ENCODE assay signal across 33 cellular contexts in genomic region chr6:70277480-70277879, GRCh38. TPM values are rescaled to one million over a fixed set of nuclear protein-coding genes. Genes with fewer than 3 reads are reported as not detected.
A peak's percentile ranks its signal among the peaks of the same experiment; 100 is the strongest.
DNase-seq lines count a peak whose midpoint lies in the region; ATAC-seq, FAIRE-seq and TF ChIP-seq lines count a peak whose summit lies in the region.
"Had no signal": no experiment of that assay in that cellular context is flagged by ENCODE, and none has a peak within 500 bp of the region (broad histone marks: within the 10 kb centered on the region; RNA-seq: fewer than 3 reads in every experiment).

No MANE protein-coding gene starts in this region.

- CTCF ChIA-PET in SK-N-SH (lab: Yijun Ruan, JAX), result interaction anchor here (1.3 to 1.8 kb wide), 4 partner anchors 32 to 92 kb away, joined by 3 to 5 read pairs (median 4); no protein-coding TSS in a partner anchor

- 29% methylated on average over 2 of the region's 2 CpGs for WGBS in SK-N-SH (ENCODE audit: low lambda C conversion rate)

- no peaks in the 10 kb centered on the region for H3K9me2 ChIP-seq in SK-N-SH

- peaks cover 3% of the 10 kb centered on the region for H3K9me3 Mint-ChIP-seq in natural killer cell treated with Interleukin-12 subunit alpha and Interleukin-12 subunit beta and Interleukin-15 and Interleukin-18, amount 100 ng/mL, for 72 hours
- H3K9me3 Mint-ChIP-seq: activated naive CD4-positive, alpha-beta T cell treated with anti-CD3 and anti-CD28 coated beads, Interleukin-2, amount 50 U/mL, for 24 hours had no signal

- no peaks in the 10 kb centered on the region for H3K4me1 Mint-ChIP-seq in natural killer cell treated with Interleukin-12 subunit alpha and Interleukin-12 subunit beta and Interleukin-15 and Interleukin-18, amount 100 ng/mL, for 72 hours (ENCODE audit: low read depth in 2 of 2)
- H3K4me1 Mint-ChIP-seq: activated naive CD4-positive, alpha-beta T cell treated with anti-CD3 and anti-CD28 coated beads, Interleukin-2, amount 50 U/mL, for 24 hours had no signal

- DNase-seq in SK-N-SH (no peak), bronchial epithelial cell (ENCODE audit: low read depth) (peak; percentile 42), left ventricle myocardium inferior (no peak), superior temporal gyrus (ENCODE audit: extremely low spot score) (peak; percentile 42)
- no peak for DNase-seq in natural killer cell treated with Interleukin-12 subunit alpha and Interleukin-12 subunit beta and Interleukin-15 and Interleukin-18, amount 100 ng/mL, for 72 hours (ENCODE audit: low spot score)
- no peak for DNase-seq in activated effector memory CD4-positive, alpha-beta T cell treated with anti-CD3 and anti-CD28 coated beads, Interleukin-2, amount 50 U/mL, for 16 hours
- DNase-seq: 8988T; activated CD4-positive, CD25-positive, alpha-beta regulatory T cell; activated CD8-positive, alpha-beta T cell treated with anti-CD3 and anti-CD28 coated beads, Interleukin-2, amount 10 ng/mL, durations not matched to agents 7 days and 5 days; activated T-cell treated with anti-CD3 and anti-CD28 coated beads, Interleukin-2, amount 50 U/mL, for 48 hours; brain microvascular endothelial cell; dorsolateral prefrontal cortex; erythroblast; H7; head of caudate nucleus; lower lobe of right lung; MG63; NCI-H146; NCI-H82; PC-9; stimulated activated CD4-positive, alpha-beta T cell treated with anti-CD3 and anti-CD28 coated beads, Interleukin-1b, Interleukin-23, amount 100 ng/mL, for 48 hours; stimulated activated naive CD4-positive, alpha-beta T cell treated with Interleukin-2 at 50 U/mL for 16 hours; T1000; transverse colon had no signal

- H3K36me3 ChIP-seq in SK-N-SH (replicated peaks in 1 of 2; ENCODE audit: control insufficient read depth in 1 of 2, insufficient read depth in 2 of 2, low read length in 1 of 2) (no peaks in the 10 kb centered on the region), bronchial epithelial cell (ENCODE audit: control insufficient read depth, insufficient read depth, low read length) (no peaks in the 10 kb centered on the region), left ventricle myocardium inferior (no peaks in the 10 kb centered on the region)
- H3K36me3 ChIP-seq: BLaER1, brain microvascular endothelial cell, lower lobe of right lung, MG63, transverse colon had no signal

- no peak for ATAC-seq in SK-N-SH treated with all-trans-retinoic acid at 6 μM for 48 hours
- no peak for ATAC-seq in GM19395 (IDR thresholded peaks at IDR 0.05; ENCODE audit: unreplicated experiment)
- no peak for ATAC-seq in natural killer cell treated with Interleukin-12 subunit alpha and Interleukin-12 subunit beta and Interleukin-15 and Interleukin-18, amount 100 ng/mL, for 72 hours
- ATAC-seq: activated CD8-positive, alpha-beta T cell treated with anti-CD3 and anti-CD28 coated beads, Interleukin-2, amount 10 ng/mL, durations not matched to agents 7 days and 5 days; GM12878; HepG2; lower lobe of right lung; sciatic nerve had no signal

- no peak overlapping the region for H3K27ac ChIP-seq in SK-N-SH (ENCODE audit: low read depth in 2 of 2, low read length in 1 of 2)
- peak overlapping the region; percentile 43 for H3K27ac ChIP-seq in left ventricle myocardium inferior (replicated peaks)
- H3K27ac ChIP-seq: BLaER1, brain microvascular endothelial cell, dorsolateral prefrontal cortex, lower lobe of right lung, PC-9, transverse colon had no signal

- H3K36me3 Mint-ChIP-seq in natural killer cell treated with Interleukin-12 subunit alpha and Interleukin-12 subunit beta and Interleukin-15 and Interleukin-18, amount 100 ng/mL, for 72 hours, result no peaks in the 10 kb centered on the region
- H3K36me3 Mint-ChIP-seq: activated naive CD4-positive, alpha-beta T cell treated with anti-CD3 and anti-CD28 coated beads, Interleukin-2, amount 50 U/mL, for 24 hours had no signal

- no peak overlapping the region for H2AFZ ChIP-seq in SK-N-SH (ENCODE audit: low read depth)
- H2AFZ ChIP-seq: PC-9 had no signal

- no peaks in the 10 kb centered on the region for H4K20me1 ChIP-seq in SK-N-SH (ENCODE audit: insufficient read depth)
- H4K20me1 ChIP-seq: BLaER1 had no signal

- intact Hi-C loops in left ventricle myocardium inferior (cut with micrococcal nuclease), result no loop called here

- no peak for TF ChIP-seq EP300 in SK-N-SH (IDR thresholded peaks at IDR 0.05; ENCODE audit: borderline replicate concordance in 1 of 2, low read depth in 1 of 2, low read length in 1 of 2)

- no peak for FAIRE-seq in bronchial epithelial cell (lab: Jason Lieb, UNC)
- FAIRE-seq: D721Med, GM12878, HepG2 had no signal

- no peak overlapping the region for H3K9ac ChIP-seq in SK-N-SH
- H3K9ac ChIP-seq: BLaER1 had no signal

- TF ChIP-seq RAD21 in SK-N-SH (IDR thresholded peaks at IDR 0.05; ENCODE audit: low read length), result no peak

- POLR2A ChIA-PET in SK-N-SH (lab: Yijun Ruan, JAX), result no interaction called here

- H3K4me2 ChIP-seq in SK-N-SH, result no peak overlapping the region
- H3K4me2 ChIP-seq: BLaER1, PC-9 had no signal

- H3K4me3 ChIP-seq in SK-N-SH (ENCODE audit: low read depth in 2 of 2, low read length in 1 of 2) (no peak overlapping the region), bronchial epithelial cell (ENCODE audit: low read depth, low read length) (no peak overlapping the region), left ventricle myocardium inferior (no peak overlapping the region)
- H3K4me3 ChIP-seq: BLaER1, dorsolateral prefrontal cortex, GM12878, lower lobe of right lung, MG63, PC-9, transverse colon had no signal

- H3K9me3 ChIP-seq in SK-N-SH (no peaks in the 10 kb centered on the region), left ventricle myocardium inferior (replicated peaks) (no peaks in the 10 kb centered on the region)
- H3K9me3 ChIP-seq: lower lobe of right lung, MG63 had no signal

- H3K27me3 ChIP-seq in SK-N-SH (ENCODE audit: insufficient read depth), result no peaks in the 10 kb centered on the region
- peaks cover 12% of the 10 kb centered on the region for H3K27me3 ChIP-seq in bronchial epithelial cell (ENCODE audit: control insufficient read depth, insufficient read depth, low read length)
- H3K27me3 ChIP-seq in left ventricle myocardium inferior (ENCODE audit: low read depth), result peaks cover 37% of the 10 kb centered on the region
- H3K27me3 ChIP-seq: BLaER1, MG63 had no signal

- peaks cover 6 to 8% of the 10 kb centered on the region in 2 donors for H3K27me3 Mint-ChIP-seq in natural killer cell treated with Interleukin-12 subunit alpha and Interleukin-12 subunit beta and Interleukin-15 and Interleukin-18, amount 100 ng/mL, for 72 hours

- H3K27ac Mint-ChIP-seq in natural killer cell treated with Interleukin-12 subunit alpha and Interleukin-12 subunit beta and Interleukin-15 and Interleukin-18, amount 100 ng/mL, for 72 hours, result no peak overlapping the region
- H3K27ac Mint-ChIP-seq: activated CD8-positive, alpha-beta T cell treated with anti-CD3 and anti-CD28 coated beads, Interleukin-2, amount 10 ng/mL, durations not matched to agents 7 days and 5 days; activated naive CD4-positive, alpha-beta T cell treated with anti-CD3 and anti-CD28 coated beads, Interleukin-2, amount 50 U/mL, for 24 hours had no signal

- no peaks in the 10 kb centered on the region for H3F3A ChIP-seq in SK-N-SH (replicated peaks; ENCODE audit: insufficient read depth)

- no peak overlapping the region for H3K4me3 Mint-ChIP-seq in natural killer cell treated with Interleukin-12 subunit alpha and Interleukin-12 subunit beta and Interleukin-15 and Interleukin-18, amount 100 ng/mL, for 72 hours
- H3K4me3 Mint-ChIP-seq: activated CD8-positive, alpha-beta T cell treated with anti-CD3 and anti-CD28 coated beads, Interleukin-2, amount 10 ng/mL, durations not matched to agents 7 days and 5 days; activated naive CD4-positive, alpha-beta T cell treated with anti-CD3 and anti-CD28 coated beads, Interleukin-2, amount 50 U/mL, for 24 hours had no signal

- H3K4me1 ChIP-seq in SK-N-SH (ENCODE audit: control insufficient read depth in 1 of 2, insufficient read depth in 2 of 2, low read depth in 1 of 2, low read length in 1 of 2) (no peaks in the 10 kb centered on the region; a peak in 2 of 4 replicates), left ventricle myocardium inferior (peaks cover 11% of the 10 kb centered on the region)
- H3K4me1 ChIP-seq: BLaER1 had no signal

- H3K79me2 ChIP-seq in SK-N-SH (ENCODE audit: insufficient read depth), result no peaks in the 10 kb centered on the region

- no peak for TF ChIP-seq CTCF in SK-N-SH (IDR thresholded peaks at IDR 0.05)
- no peak for TF ChIP-seq CTCF in bronchial epithelial cell (IDR thresholded peaks at IDR 0.05; ENCODE audit: insufficient read depth, low read length, severe bottlenecking)
- TF ChIP-seq CTCF in left ventricle myocardium inferior (IDR thresholded peaks at IDR 0.05; ENCODE audit: borderline replicate concordance), result no peak

TF ChIP-seq in SK-N-SH, 30 proteins besides CTCF, POLR2A, EP300 and RAD21 (continues in another document):
- TF ChIP-seq GABPA (IDR thresholded peaks at IDR 0.05; ENCODE audit: low read depth) (no peak), YY1 (IDR thresholded peaks at IDR 0.05; ENCODE audit: low read depth) (no peak), ELF1 (IDR thresholded peaks at IDR 0.05) (no peak), USF1 (IDR thresholded peaks at IDR 0.05; ENCODE audit: borderline replicate concordance, low read depth) (no peak), POLR2AphosphoS5 (IDR thresholded peaks at IDR 0.05; ENCODE audit: low read depth, low read length) (no peak), CHD2 (IDR thresholded peaks at IDR 0.05; ENCODE audit: low read length, partially characterized antibody) (no peak), RXRA (IDR thresholded peaks at IDR 0.05; ENCODE audit: borderline replicate concordance, low read depth) (no peak), RFX5 (IDR thresholded peaks at IDR 0.05; ENCODE audit: low read length) (no peak), RCOR1 (IDR thresholded peaks at IDR 0.05; ENCODE audit: low read length) (no peak), FOXJ3 (CRISPR knock-in tag; IDR thresholded peaks at IDR 0.05) (no peak), SMC3 (IDR thresholded peaks at IDR 0.05; ENCODE audit: low read depth, low read length) (no peak), SIN3A (IDR thresholded peaks at IDR 0.05; ENCODE audit: borderline replicate concordance, low read depth, low read length) (no peak), FOSL2 (IDR thresholded peaks at IDR 0.05; ENCODE audit: borderline replicate concordance, low read depth) (no peak)

RNA-seq across cellular contexts. Expression of gene COL9A1, which starts 25.4 kb away (rescaled TPM):
- 0.05 TPM in 1 of 2 replicates, not detected in the other for polyA plus RNA-seq in SK-N-SH (2012; rRNA removed)
- 0.05 and 0.07 TPM in 2 replicates for polyA plus RNA-seq in SK-N-SH (2012; cell fraction: cytosol; rRNA removed)
- 0.04 TPM in 1 of 2 replicates, not detected in the other for polyA plus RNA-seq in SK-N-SH (2012; cell fraction: nucleus; rRNA removed)
- total RNA-seq in bronchial epithelial cell (not detected in 2 replicates), left ventricle myocardium inferior (0.08 TPM)
- not detected for total RNA-seq in natural killer cell treated with Interleukin-12 subunit alpha and Interleukin-12 subunit beta and Interleukin-15 and Interleukin-18, amount 100 ng/mL, for 72 hours
- total RNA-seq: activated CD8-positive, alpha-beta T cell treated with anti-CD3 and anti-CD28 coated beads, Interleukin-2, amount 10 ng/mL, durations not matched to agents 7 days and 5 days; GM12878; HepG2; lower lobe of right lung; osteoblast; PC-9 had no signal
- polyA plus RNA-seq: GM12878 had no signal

Comparison
In these comparisons a context has a peak if more than half of its experiments do, and no peak if none do; other contexts are left out.
1. DNase-seq: peak in bronchial epithelial cell (single experiment) and superior temporal gyrus (single experiment); none in SK-N-SH (single experiment), left ventricle myocardium inferior (single experiment), natural killer cell treated with Interleukin-12 subunit alpha and Interleukin-12 subunit beta and Interleukin-15 and Interleukin-18, amount 100 ng/mL, for 72 hours (single experiment) and activated effector memory CD4-positive, alpha-beta T cell treated with anti-CD3 and anti-CD28 coated beads, Interleukin-2, amount 50 U/mL, for 16 hours (single experiment).